Comparison of ENCODE assay signal across 28 cellular contexts in the genomic region with DNA sequence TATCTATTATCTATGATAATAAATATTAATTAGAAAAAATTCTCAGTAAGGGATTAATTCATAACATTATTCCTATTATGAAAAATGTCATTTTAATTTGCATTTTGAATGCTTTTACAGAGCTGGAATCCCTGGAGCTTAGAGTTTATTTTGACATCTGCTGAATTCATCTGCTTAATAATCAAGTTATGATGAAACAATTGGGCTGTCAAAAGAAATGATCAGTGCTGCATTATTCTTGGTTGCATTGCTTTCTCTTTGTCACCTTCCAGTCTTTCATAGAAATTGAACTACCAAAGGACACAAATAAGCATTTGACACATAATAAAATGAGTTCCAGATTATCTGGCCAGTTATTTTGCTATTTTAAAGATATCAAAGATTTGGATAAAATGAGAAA. TPM values are rescaled to one million over a fixed set of nuclear protein-coding genes. Genes with fewer than 3 reads are reported as not detected.
"Had no signal": no experiment of that assay in that cellular context is flagged by ENCODE, and none has a peak within 500 bp of the region (broad histone marks: within the 10 kb centered on the region; RNA-seq: fewer than 3 reads in every experiment).

No MANE protein-coding gene starts in this region.

- H3K4me3 ChIP-seq: ascending aorta, esophagus muscularis mucosa, gastroesophageal sphincter had no signal

- H3K27me3 ChIP-seq: ascending aorta, brain microvascular endothelial cell, esophagus muscularis mucosa, gastroesophageal sphincter had no signal

- FAIRE-seq: bronchial epithelial cell had no signal

- ATAC-seq: activated CD4-positive, alpha-beta T cell treated with anti-CD3 and anti-CD28 coated beads for 36 hours; activated naive CD4-positive, alpha-beta T cell treated with anti-CD3 and anti-CD28 coated beads, Interleukin-2, amount 50 U/mL, for 72 hours; activated T-cell treated with anti-CD3 and anti-CD28 coated beads, Interleukin-2, amount 50 U/mL, for 72 hours; effector memory CD8-positive, alpha-beta T cell; gastroesophageal sphincter had no signal

- DNase-seq: activated CD4-positive, alpha-beta memory T cell treated with anti-CD3 and anti-CD28 coated beads, Interleukin-2, amount 10 ng/mL, durations not matched to agents 7 days and 5 days; activated CD4-positive, alpha-beta T cell treated with anti-CD3 and anti-CD28 coated beads for 36 hours; activated CD4-positive, alpha-beta T cell treated with anti-CD3 and anti-CD28 coated beads, Interleukin-2, amount 10 ng/mL, durations not matched to agents 24 days and 14 days; activated CD4-positive, CD25-positive, alpha-beta regulatory T cell; activated CD4-positive, CD25-positive, alpha-beta regulatory T cell treated with anti-CD3 and anti-CD28 coated beads, Interleukin-2, amount 50 U/mL, for 72 hours; activated CD8-positive, alpha-beta memory T cell treated with anti-CD3 and anti-CD28 coated beads, Interleukin-2, amount 50 U/mL, for 48 hours; activated gamma-delta T cell; activated naive CD4-positive, alpha-beta T cell; activated naive CD4-positive, alpha-beta T cell treated with anti-CD3 and anti-CD28 coated beads, Interleukin-2, amount 10 ng/mL, durations not matched to agents 7 days and 5 days; activated naive CD8-positive, alpha-beta T cell treated with anti-CD3 and anti-CD28 coated beads, Interleukin-2, amount 10 ng/mL, durations not matched to agents 7 days and 5 days; activated T-cell treated with anti-CD3 and anti-CD28 coated beads for 4 hours; activated T-cell treated with anti-CD3 and anti-CD28 coated beads, Interleukin-2, amount 50 U/mL, for 24 hours; activated T-cell treated with anti-CD3 and anti-CD28 coated beads, Interleukin-2, amount 50 U/mL, for 72 hours; brain microvascular endothelial cell; cortex of kidney; dermis blood vessel endothelial cell; effector CD4-positive, alpha-beta T cell; effector memory CD8-positive, alpha-beta T cell; erythroblast; foreskin melanocyte; T-helper 2 cell had no signal

- H3K4me1 ChIP-seq: ascending aorta, gastroesophageal sphincter had no signal

- H3K27ac ChIP-seq: ascending aorta, brain microvascular endothelial cell, esophagus muscularis mucosa, gastroesophageal sphincter had no signal

- H3K9me3 ChIP-seq: ascending aorta, esophagus muscularis mucosa, gastroesophageal sphincter had no signal

- H3K36me3 ChIP-seq: ascending aorta, brain microvascular endothelial cell, esophagus muscularis mucosa, gastroesophageal sphincter had no signal

RNA-seq across cellular contexts. Expression of gene MACC1, which starts 40.0 kb away (rescaled TPM):
- total RNA-seq: activated CD4-positive, alpha-beta T cell treated with anti-CD3 and anti-CD28 coated beads, Interleukin-2, amount 10 ng/mL, durations not matched to agents 24 days and 14 days; activated naive CD4-positive, alpha-beta T cell treated with anti-CD3 and anti-CD28 coated beads, Interleukin-2, amount 50 U/mL, for 72 hours; ascending aorta; glomerular endothelial cell; T-helper 1 cell treated with Interleukin-12 subunit alpha and Interleukin-12 subunit beta and Interleukin-4 antibody, amounts not matched to agents 30 ng/mL and 1 ng/mL, for 36 hours had no signal
